ENCODE assay signal across 7 cellular contexts in genomic region chr5:126649057-126649456, GRCh38. TPM values are rescaled to one million over a fixed set of nuclear protein-coding genes. Genes with fewer than 3 reads are reported as not detected.
A peak's percentile ranks its signal among the peaks of the same experiment; 100 is the strongest.
DNase-seq lines count a peak whose midpoint lies in the region; ATAC-seq, FAIRE-seq and TF ChIP-seq lines count a peak whose summit lies in the region.
"Not testable (repeated sequence)": the region's sequence is repeated elsewhere in the genome, so short reads cannot be mapped to it uniquely, and the experiment has no call there.

No MANE protein-coding gene starts in this region.

- 13 to 56% (median 41%) methylated on average over 7 of the region's 7 CpGs for WGBS in small intestine, 3 donors

- ATAC-seq in lower lobe of right lung, result peak; percentile 60 to 75

- peak overlapping the region; percentile 87 for H3K27ac ChIP-seq in colonic mucosa
- H3K27ac ChIP-seq in lower lobe of right lung; small intestine (ENCODE audit: low read depth in 1 of 2, low read length in 1 of 2): not testable (repeated sequence)

- H3K4me1 ChIP-seq in colonic mucosa; lower lobe of right lung; small intestine (ENCODE audit: control insufficient read depth in 2 of 2, insufficient read depth in 1 of 2, low read depth in 1 of 2, low read length in 1 of 2): not testable (repeated sequence)

- TF ChIP-seq CTCF in colonic mucosa (IDR thresholded peaks at IDR 0.05); lower lobe of right lung (IDR thresholded peaks at IDR 0.05): not testable (repeated sequence)

- not testable (repeated sequence) for FAIRE-seq in small intestine (lab: Jason Lieb, UNC)

- not testable (repeated sequence) for H3K27me3 ChIP-seq in colonic mucosa; lower lobe of right lung (ENCODE audit: low read depth); small intestine (ENCODE audit: control insufficient read depth in 2 of 2, insufficient read depth in 2 of 2, low read length in 2 of 2)

- H3K4me3 ChIP-seq in colonic mucosa; lower lobe of right lung; small intestine (ENCODE audit: low read depth in 1 of 2, low read length in 2 of 2): not testable (repeated sequence)

- H3K36me3 ChIP-seq in colonic mucosa; lower lobe of right lung; small intestine (ENCODE audit: control insufficient read depth in 2 of 2, insufficient read depth in 2 of 2, low read length in 2 of 2): not testable (repeated sequence)

- H3K9ac ChIP-seq in colonic mucosa (ENCODE audit: low read depth in 2 of 2, low read length in 2 of 2), result peak overlapping the region in 1 of 2 donors; percentile 16

- not testable (repeated sequence) for H3K9me3 ChIP-seq in colonic mucosa; lower lobe of right lung; small intestine (ENCODE audit: control insufficient read depth, low read depth)

- DNase-seq in DMS53 treated with DMSO at 0.1 percent for 48 hours (lab: John Stamatoyannopoulos, UW; ENCODE audit: unreplicated experiment) (peak; percentile 73), NCI-H187 treated with DMSO at 0.1 percent for 48 hours (lab: John Stamatoyannopoulos, UW) (peak; percentile 8), NCI-H510A treated with DMSO at 0.1 percent for 48 hours (lab: John Stamatoyannopoulos, UW) (peak; percentile 29), SHP77 (lab: John Stamatoyannopoulos, UW) (peak; percentile 10 to 33), colonic mucosa (peak; percentile 79), small intestine (peak; percentile 81)
- not testable (repeated sequence) for DNase-seq in lower lobe of right lung

- intact Hi-C loops in colonic mucosa (cut with DNase I); lower lobe of right lung (cut with DNase I): not testable (repeated sequence)

RNA-seq across cellular contexts. Expression of gene PHAX, which starts 48.3 kb away (rescaled TPM):
- total RNA-seq in colonic mucosa (10 to 100 TPM; 36.4 to 36.6 TPM), lower lobe of right lung (25.1 TPM)
- polyA plus RNA-seq in small intestine, result 10 to 100 TPM; 17.4 to 18.4 (median 17.5) TPM

RNA-seq across cellular contexts. Expression of gene ALDH7A1, which starts 54.0 kb away (rescaled TPM):
- 10 to 100 TPM; 49.2 to 75.7 TPM for total RNA-seq in colonic mucosa
- total RNA-seq in lower lobe of right lung, result 23.7 TPM
- 10 to 100 TPM; 18.1 to 34.9 (median 28.9) TPM for polyA plus RNA-seq in small intestine
